ENCODE assay signal across 30 cellular contexts in the genomic region with DNA sequence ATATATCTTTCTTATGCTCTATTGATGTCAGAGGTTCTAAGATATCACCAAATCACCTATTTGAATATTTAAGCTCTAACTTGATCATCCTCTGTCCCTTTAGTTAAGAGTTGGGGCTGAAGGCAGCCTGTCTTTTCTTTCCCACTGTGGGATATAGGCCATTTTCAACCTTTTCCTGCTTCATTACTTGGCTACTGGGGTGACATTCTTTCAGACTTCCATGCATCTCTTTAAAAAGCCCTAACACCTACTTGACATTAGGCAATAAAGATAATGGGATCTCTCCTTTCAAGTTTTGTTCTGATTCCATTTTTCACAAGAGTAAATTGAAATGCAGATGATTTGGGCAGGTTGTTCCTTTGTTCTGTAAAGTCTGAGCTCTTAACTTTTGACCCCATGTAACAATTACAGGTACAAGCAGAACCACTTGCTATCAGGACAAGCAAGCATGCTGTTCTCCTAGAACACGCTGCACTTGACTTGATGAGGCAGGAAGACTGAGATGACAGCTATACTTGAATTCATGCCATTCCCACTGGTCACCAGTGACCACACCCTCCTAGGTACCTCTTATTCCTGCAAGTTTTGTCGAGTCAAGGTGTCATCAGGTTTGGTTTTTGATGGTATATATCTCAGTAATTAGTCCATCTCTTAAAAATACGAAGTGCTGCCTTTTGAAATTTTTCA. TPM values are rescaled to one million over a fixed set of nuclear protein-coding genes. Genes with fewer than 3 reads are reported as not detected.
DNase-seq lines count a peak whose midpoint lies in the region; ATAC-seq, FAIRE-seq and TF ChIP-seq lines count a peak whose summit lies in the region.
"Had no signal": no experiment of that assay in that cellular context is flagged by ENCODE, and none has a peak within 500 bp of the region (broad histone marks: within the 10 kb centered on the region; RNA-seq: fewer than 3 reads in every experiment).

No MANE protein-coding gene starts in this region.

- H4K5ac ChIP-seq in H1 (ENCODE audit: insufficient read length, low read depth, low read length): no peak overlapping the region

- no peak for TF ChIP-seq RAD21 in H1 (IDR thresholded peaks at IDR 0.05 in 1 of 2, conservative IDR thresholded peaks at IDR 0.05 in 1 of 2; ENCODE audit: low read depth in 2 of 2, low read length in 2 of 2)

- peak; percentile 54 for ATAC-seq in Right ventricle myocardium inferior
- peak; percentile 84 for ATAC-seq in upper lobe of right lung
- no peak for ATAC-seq in HG03521 (IDR thresholded peaks at IDR 0.05; ENCODE audit: unreplicated experiment)
- ATAC-seq: K562 had no signal

- no peak overlapping the region for H3K4ac ChIP-seq in H1 (replicated peaks; ENCODE audit: insufficient read length, low read depth, low read length)

- H4K20me1 ChIP-seq in H1 (replicated peaks in 1 of 2; ENCODE audit: control insufficient read depth in 1 of 2, insufficient read depth in 2 of 2, low read length in 2 of 2): no peaks in the 10 kb centered on the region

- H4K91ac ChIP-seq in H1 (replicated peaks; ENCODE audit: insufficient read length, low read length): no peak overlapping the region

- WGBS in H1 (ENCODE audit: extremely low coverage in 1 of 2, insufficient coverage in 1 of 2, insufficient read length in 1 of 2, insufficient replicate concordance in 2 of 2, low coverage in 1 of 2, low lambda C conversion rate in 2 of 2, missing lambda C conversion rate in 1 of 2), 2 experiments: 54% methylated on average over 3 of the region's 3 CpGs; no CpG with 5 or more reads in 1 of the 2 experiments

- H3K56ac ChIP-seq in H1 (replicated peaks; ENCODE audit: insufficient read length, low read depth, low read length): no peak overlapping the region

- no peak overlapping the region for H2BK12ac ChIP-seq in H1 (ENCODE audit: low read depth, low read length)

- H3K4me3 ChIP-seq in left ventricle myocardium inferior: no peak overlapping the region
- H3K4me3 ChIP-seq in H1 (ENCODE audit: extremely low read depth in 1 of 4, insufficient read depth in 2 of 4, low read depth in 3 of 4, low read length in 4 of 4): no peak overlapping the region
- H3K4me3 ChIP-seq in upper lobe of right lung: no peak overlapping the region
- H3K4me3 ChIP-seq: K562 had no signal

- no peak overlapping the region for H2AFZ ChIP-seq in H1 (ENCODE audit: low read length)

- H3K23me2 ChIP-seq in H1 (ENCODE audit: low read depth, low read length): no peaks in the 10 kb centered on the region

- FAIRE-seq in H1 (lab: Jason Lieb, UNC): peak; percentile 65
- no peak for FAIRE-seq in urothelium cell line (lab: Jason Lieb, UNC)
- FAIRE-seq: GM12891, K562 had no signal

- H3K9me3 ChIP-seq in left ventricle myocardium inferior (replicated peaks): no peaks in the 10 kb centered on the region
- H3K9me3 ChIP-seq in H1 (ENCODE audit: insufficient read depth in 2 of 2, low read depth in 1 of 2, low read length in 1 of 2): no peaks in the 10 kb centered on the region
- no peaks in the 10 kb centered on the region for H3K9me3 ChIP-seq in upper lobe of right lung
- H3K9me3 ChIP-seq: BE2C had no signal

- no peak overlapping the region for H2BK15ac ChIP-seq in H1 (ENCODE audit: low read length)

- H3K14ac ChIP-seq in H1 (ENCODE audit: insufficient read length): no peak overlapping the region

- no peak for TF ChIP-seq POLR2A in H1 (IDR thresholded peaks at IDR 0.05; ENCODE audit: control extremely low read depth in 1 of 2, low read depth in 2 of 2, low read length in 2 of 2)

- DNase-seq in Right ventricle myocardium inferior (ENCODE audit: missing footprints): no peak
- DNase-seq in left ventricle myocardium inferior: no peak
- peak in 1 of 2 experiments; percentile 36 for DNase-seq in H1 (ENCODE audit: low read depth in 1 of 2, low spot score in 2 of 2)
- DNase-seq in iPS DF 19.7 (ENCODE audit: low read depth, low spot score): peak; percentile 38
- DNase-seq in upper lobe of right lung: no peak
- no peak for DNase-seq in urothelium cell line (ENCODE audit: low spot score)
- no peak for DNase-seq in putamen (ENCODE audit: low spot score)
- DNase-seq: 8988T; ACHN; BE2C; CD8-positive, alpha-beta memory T cell; DMS 273 treated with DMSO at 0.1 percent for 48 hours; DMS79; EL; GF-D8; H7; Kasumi-1; MV-4-11; NCI-H1105 treated with DMSO at 0.1 percent for 48 hours; NCI-H146; NCI-H1930; NCI-H2107; NCI-H524; RPMI8226; SHP77 treated with DMSO at 0.1 percent for 48 hours had no signal

- H3K27ac ChIP-seq in left ventricle myocardium inferior (replicated peaks) (no peak overlapping the region), H1 (ENCODE audit: low read depth, low read length) (no peak overlapping the region), upper lobe of right lung (no peak overlapping the region)

- POLR2A ChIA-PET in H1 (lab: Charles Lee; ENCODE audit: partially characterized antibody): no interaction called here

- no peak overlapping the region for H2BK120ac ChIP-seq in H1 (replicated peaks; ENCODE audit: low read depth, low read length)

- CTCF ChIA-PET in H1 (lab: Charles Lee; ENCODE audit: partially characterized antibody): interaction anchor here (1.0 to 1.9 kb wide), 2 partner anchors 13 to 133 kb away, joined by 3 to 9 read pairs; no protein-coding TSS in a partner anchor

- H2AK5ac ChIP-seq in H1 (ENCODE audit: low read depth, low read length): no peak overlapping the region

- peaks cover 13% of the 10 kb centered on the region for H3K27me3 ChIP-seq in left ventricle myocardium inferior (ENCODE audit: low read depth)
- peaks cover 1 to 15% (median 11%) of the 10 kb centered on the region in 4 experiments for H3K27me3 ChIP-seq in H1 (replicated peaks in 1 of 4; ENCODE audit: control insufficient read depth in 3 of 4, extremely low read depth in 1 of 4, insufficient read depth in 3 of 4, low read length in 3 of 4)
- H3K27me3 ChIP-seq in upper lobe of right lung: no peaks in the 10 kb centered on the region

- H3K4me1 ChIP-seq in left ventricle myocardium inferior (peaks cover 19% of the 10 kb centered on the region), H1 (replicated peaks in 1 of 4; ENCODE audit: control insufficient read depth in 3 of 4, insufficient read depth in 4 of 4, low read length in 3 of 4) (peaks cover 0 to 8% (median 5%) of the 10 kb centered on the region in 4 experiments; a peak in 6 of 7 replicates), upper lobe of right lung (no peaks in the 10 kb centered on the region)
- H3K4me1 ChIP-seq: BE2C had no signal

- H3K9ac ChIP-seq in H1 (replicated peaks in 1 of 4; ENCODE audit: extremely low read depth in 1 of 4, low read depth in 3 of 4, low read length in 3 of 4): no peak overlapping the region

- H3K79me2 ChIP-seq in H1 (ENCODE audit: control insufficient read depth in 1 of 2, insufficient read depth in 2 of 2, low read length in 2 of 2): no peaks in the 10 kb centered on the region

- H3K23ac ChIP-seq in H1 (ENCODE audit: insufficient read length): no peak overlapping the region

- H2BK20ac ChIP-seq in H1 (ENCODE audit: low read length): no peak overlapping the region

- no peak for TF ChIP-seq CTCF in left ventricle myocardium inferior (IDR thresholded peaks at IDR 0.05; ENCODE audit: borderline replicate concordance)
- TF ChIP-seq CTCF in H1 (IDR thresholded peaks at IDR 0.05; ENCODE audit: control extremely low read depth in 1 of 3, insufficient read depth in 1 of 3, low read depth in 1 of 3, low read length in 3 of 3): no peak
- TF ChIP-seq CTCF in upper lobe of right lung (IDR thresholded peaks at IDR 0.05): no peak

- peak overlapping the region; percentile 23 to 30; a peak in 2 of 4 replicates for H3K4me2 ChIP-seq in H1 (ENCODE audit: insufficient read depth in 1 of 2, low read depth in 2 of 2, low read length in 2 of 2)

- intact Hi-C loops in Right ventricle myocardium inferior (cut with DNase I) (no loop called here), left ventricle myocardium inferior (cut with micrococcal nuclease) (no loop called here), upper lobe of right lung (cut with DNase I) (no loop called here)

- no peak overlapping the region for H4K8ac ChIP-seq in H1 (ENCODE audit: extremely low read depth, insufficient read depth, low read length)

- H2BK5ac ChIP-seq in H1 (ENCODE audit: low read depth, low read length): no peak overlapping the region

- H3K79me1 ChIP-seq in H1 (ENCODE audit: low read depth, low read length): no peaks in the 10 kb centered on the region

- no peak for TF ChIP-seq EP300 in H1 (IDR thresholded peaks at IDR 0.05; ENCODE audit: borderline replicate concordance in 1 of 2, low read depth in 2 of 2, low read length in 2 of 2)

- no peak overlapping the region for H3K18ac ChIP-seq in H1 (ENCODE audit: extremely low read depth, low read length)

- H3K36me3 ChIP-seq in left ventricle myocardium inferior: no peaks in the 10 kb centered on the region
- no peaks in the 10 kb centered on the region for H3K36me3 ChIP-seq in H1 (ENCODE audit: control insufficient read depth in 2 of 4, insufficient read depth in 4 of 4, low read length in 3 of 4)
- no peaks in the 10 kb centered on the region for H3K36me3 ChIP-seq in upper lobe of right lung
- H3K36me3 ChIP-seq: BE2C had no signal

TF ChIP-seq in H1, 55 proteins besides CTCF, POLR2A, EP300 and RAD21:
- peak; percentile 37; the same call in 1 of the 2 replicates for TF ChIP-seq CEBPB (IDR thresholded peaks at IDR 0.05; ENCODE audit: low read depth, low read length)
- no peak for TF ChIP-seq YY1 (IDR thresholded peaks at IDR 0.05; ENCODE audit: low read depth, low read length)
- TF ChIP-seq ZNF274 (IDR thresholded peaks at IDR 0.05; ENCODE audit: borderline replicate concordance, extremely low read depth, low read length): no peak
- no peak for TF ChIP-seq SAP30 (IDR thresholded peaks at IDR 0.05; ENCODE audit: insufficient read depth, insufficient replicate concordance, low read length)
- no peak for TF ChIP-seq CHD1 (IDR thresholded peaks at IDR 0.05; ENCODE audit: low read depth, low read length)

RNA-seq across cellular contexts. Expression of gene HOPX, which starts 18.2 kb away (rescaled TPM):
- total RNA-seq in Right ventricle myocardium inferior (59.3 TPM), left ventricle myocardium inferior (21.3 TPM), upper lobe of right lung (520 TPM)
- not detected in 2 replicates for total RNA-seq in H1 (2021; fragmentation: NEBNext Ultra II Directional; extraction: Animal tissue kit (Norgen Biotek cat#: 25700))
- polyA plus RNA-seq in H1 (2011; rRNA removed): not detected in 2 replicates
- polyA plus RNA-seq in H1 (2011; cell fraction: cytosol; rRNA removed): not detected
- polyA plus RNA-seq in H1 (2011; cell fraction: nucleus; rRNA removed): not detected
- polyA plus RNA-seq in H1 (2012, experiment 1 of 2): not detected in 4 replicates
- polyA plus RNA-seq in H1 (2012, experiment 2 of 2): not detected
- polyA plus RNA-seq in H1 (2013, experiment 1 of 2): not detected
- polyA plus RNA-seq in H1 (2013, experiment 2 of 2): not detected
- not detected in 2 replicates for polyA minus RNA-seq in H1 (2011; rRNA and poly(A)+ RNA removed)
- not detected for polyA minus RNA-seq in H1 (2011; cell fraction: cytosol; rRNA and poly(A)+ RNA removed)
- not detected for polyA minus RNA-seq in H1 (2011; cell fraction: nucleus; rRNA and poly(A)+ RNA removed)
- total RNA-seq: H7, HT1080, MCF 10A had no signal
- polyA plus RNA-seq: K562 had no signal

Comparison
In these comparisons a context has a peak if more than half of its experiments do, and no peak if none do; other contexts are left out.
1. RNA of gene HOPX, which starts 18.2 kb away (total RNA-seq): 520 TPM in upper lobe of right lung (single experiment), 59.3 TPM in Right ventricle myocardium inferior (single experiment) and 21.3 TPM in left ventricle myocardium inferior (single experiment); not detected in H1; every median in the first group is over 10 times any median in the second.